10 cellular contexts compared by ENCODE assay signal in the genomic region with DNA sequence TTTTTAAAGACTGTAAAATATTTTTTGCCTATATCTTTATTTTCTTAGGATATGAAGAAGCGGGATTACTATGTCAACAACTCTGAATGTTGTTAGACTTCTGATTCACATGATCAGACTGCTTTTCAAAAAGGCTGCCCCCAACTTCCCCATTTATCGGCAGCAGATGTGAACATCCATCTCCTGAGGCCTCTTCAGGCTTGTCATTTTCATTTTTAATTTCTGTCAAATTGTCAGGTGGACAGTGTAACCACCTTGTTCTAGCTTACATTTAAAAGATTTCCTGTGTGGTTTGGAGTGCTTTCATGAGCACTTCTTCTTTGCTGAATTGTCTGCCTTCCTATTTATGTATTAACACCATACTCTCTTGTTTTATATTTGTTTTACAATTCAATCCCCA.
DNase-seq lines count a peak whose midpoint lies in the region; ATAC-seq and TF ChIP-seq lines count a peak whose summit lies in the region.
"Had no signal": no experiment of that assay in that cellular context is flagged by ENCODE, and none has a peak within 500 bp of the region (broad histone marks: within the 10 kb centered on the region; RNA-seq: fewer than 3 reads in every experiment).

No MANE protein-coding gene starts in this region.

- peaks cover 48% of the 10 kb centered on the region for H3K36me3 Mint-ChIP-seq in CD4-positive, alpha-beta T cell (ENCODE audit: low read depth)

- H3K36me3 ChIP-seq in smooth muscle cell (ENCODE audit: low read depth) = no peaks in the 10 kb centered on the region

- peaks cover 23% of the 10 kb centered on the region for H3K4me1 Mint-ChIP-seq in CD4-positive, alpha-beta T cell (ENCODE audit: low read depth)

- no peaks in the 10 kb centered on the region for H3K27me3 Mint-ChIP-seq in CD4-positive, alpha-beta T cell

- no peaks in the 10 kb centered on the region for H3K79me2 ChIP-seq in smooth muscle cell (ENCODE audit: low read depth)

- peak overlapping the region; percentile 2 for H3K27ac Mint-ChIP-seq in CD4-positive, alpha-beta T cell

- no peak overlapping the region for H3K4me2 ChIP-seq in smooth muscle cell

- CTCF ChIA-PET in CD4-positive, alpha-beta T cell (lab: Charles Lee) = interaction anchor here (1.3 kb wide), 1 partner anchor 15 kb away, joined by 3 read pairs; no protein-coding TSS in a partner anchor

- H3K9me3 Mint-ChIP-seq in CD4-positive, alpha-beta T cell = no peaks in the 10 kb centered on the region

- no peak overlapping the region for H2AFZ ChIP-seq in smooth muscle cell (ENCODE audit: low read depth)

- no peak overlapping the region for H3K4me3 Mint-ChIP-seq in CD4-positive, alpha-beta T cell

- H3K27ac ChIP-seq in CD4-positive, alpha-beta T cell (ENCODE audit: low read depth, low read length) = no peak overlapping the region
- no peak overlapping the region for H3K27ac ChIP-seq in smooth muscle cell (ENCODE audit: low read depth)

- no peaks in the 10 kb centered on the region for H3K27me3 ChIP-seq in CD4-positive, alpha-beta T cell (ENCODE audit: control insufficient read depth, insufficient read depth, low read length)
- H3K27me3 ChIP-seq in smooth muscle cell (ENCODE audit: low read depth) = no peaks in the 10 kb centered on the region

- no peak overlapping the region for H3K4me3 ChIP-seq in smooth muscle cell

- no peaks in the 10 kb centered on the region for H3K4me1 ChIP-seq in smooth muscle cell (ENCODE audit: low read depth)

- POLR2A ChIA-PET in CD4-positive, alpha-beta T cell (lab: Charles Lee) = interaction anchor here (2.2 kb wide), 1 partner anchor 14 kb away, joined by 10 read pairs; no protein-coding TSS in a partner anchor

- intact Hi-C loops in CD4-positive, alpha-beta T cell (cut with DNase I, micrococcal nuclease) = no loop called here

- TF ChIP-seq CTCF in CD4-positive, alpha-beta T cell (IDR thresholded peaks at IDR 0.05) = no peak
- TF ChIP-seq CTCF in smooth muscle cell (IDR thresholded peaks at IDR 0.05; ENCODE audit: borderline replicate concordance, insufficient read depth, poor library complexity, severe bottlenecking) = no peak

- H3K9ac ChIP-seq in smooth muscle cell (ENCODE audit: low read depth) = no peak overlapping the region

- in situ Hi-C loops in ACHN (cut with HindIII; ENCODE audit: low pct_ligation_motif_present, low pct_unique_long_range_greater_than_20kb, low sequenced_read_pairs) = no loop called here

- WGBS in smooth muscle cell (ENCODE audit: low lambda C conversion rate) = 100% methylated on average over 2 of the region's 2 CpGs

- H3F3A ChIP-seq in smooth muscle cell (ENCODE audit: low read depth) = peaks cover 5% of the 10 kb centered on the region

- DNase-seq in CD4-positive, alpha-beta T cell = no peak
- peak; percentile 32 for DNase-seq in OCI-M1 (lab: John Stamatoyannopoulos, UW)
- DNase-seq in stimulated activated naive CD4-positive, alpha-beta T cell treated with Interleukin-2 at 50 U/mL for 16 hours (lab: John Stamatoyannopoulos, UW) = no peak
- no peak for DNase-seq in UCSD-AML1 (lab: John Stamatoyannopoulos, UW; ENCODE audit: unreplicated experiment)
- DNase-seq in ACHN = no peak
- no peak for DNase-seq in smooth muscle cell (lab: John Stamatoyannopoulos, UW; ENCODE audit: unreplicated experiment)
- DNase-seq: activated CD4-positive, CD25-positive, alpha-beta regulatory T cell treated with anti-CD3 and anti-CD28 coated beads, Interleukin-2, amount 50 U/mL, for 72 hours; DMS53 had no signal

- no peaks in the 10 kb centered on the region for H3K9me3 ChIP-seq in CD4-positive, alpha-beta T cell (ENCODE audit: control insufficient read depth, low read length)
- H3K9me3 ChIP-seq in smooth muscle cell (replicated peaks; ENCODE audit: low read depth) = no peaks in the 10 kb centered on the region

- ATAC-seq in CD4-positive, alpha-beta T cell (ENCODE audit: poor library complexity) = peak; percentile 56
- ATAC-seq in GM19328 (IDR thresholded peaks at IDR 0.05; ENCODE audit: unreplicated experiment) = peak; percentile 68
- ATAC-seq in HG03066 (IDR thresholded peaks at IDR 0.05; ENCODE audit: low read depth, unreplicated experiment) = peak; percentile 82

- no peaks in the 10 kb centered on the region for H4K20me1 ChIP-seq in smooth muscle cell (ENCODE audit: low read depth)
